Comparison of ENCODE assay signal across 10 cellular contexts in the genomic region with DNA sequence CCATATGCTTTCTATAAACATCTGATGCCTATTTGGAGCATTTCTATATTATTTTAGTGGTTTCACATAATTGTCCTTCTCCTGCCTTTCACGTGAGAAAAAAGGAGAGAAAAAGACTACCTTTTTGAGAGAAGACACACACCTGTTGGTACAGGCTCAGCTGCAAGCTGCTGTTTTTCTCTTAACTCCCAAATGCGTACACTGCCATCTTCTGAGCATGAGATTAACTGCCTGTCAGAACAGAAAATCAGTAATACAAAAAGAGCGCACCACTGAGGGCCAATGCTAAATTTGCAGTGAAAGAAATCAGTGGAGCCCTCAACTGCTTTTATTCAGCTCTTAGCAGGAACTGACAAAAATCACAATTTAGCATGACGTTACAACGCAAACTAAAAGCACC. TPM values are rescaled to one million over a fixed set of nuclear protein-coding genes. Genes with fewer than 3 reads are reported as not detected.
DNase-seq lines count a peak whose midpoint lies in the region; ATAC-seq and TF ChIP-seq lines count a peak whose summit lies in the region.
"Had no signal": no experiment of that assay in that cellular context is flagged by ENCODE, and none has a peak within 500 bp of the region (broad histone marks: within the 10 kb centered on the region; RNA-seq: fewer than 3 reads in every experiment).

No MANE protein-coding gene starts in this region.

- CTCF ChIA-PET in Caco-2 (lab: Charles Lee): interaction anchor here (0.6 to 1.9 kb wide), 13 partner anchors 11 to 350 kb away, joined by 3 to 14 read pairs (median 4); a partner anchor contains a TSS

- no peaks in the 10 kb centered on the region for H3K9me3 Mint-ChIP-seq in Caco-2 (ENCODE audit: unreplicated experiment)

- H3K27ac Mint-ChIP-seq in Caco-2 (ENCODE audit: unreplicated experiment): no peak overlapping the region

- H3K4me3 ChIP-seq in Caco-2 (ENCODE audit: low read depth, low read length) (no peak overlapping the region), RWPE2 (ENCODE audit: severe bottlenecking) (no peak overlapping the region), Peyer's patch (no peak overlapping the region)

- H3K36me3 ChIP-seq in Caco-2 (ENCODE audit: control insufficient read depth, insufficient read depth, low read length) (no peaks in the 10 kb centered on the region; the same call in 1 of the 2 replicates), RWPE2 (ENCODE audit: low read depth) (peaks cover 76% of the 10 kb centered on the region), Peyer's patch (peaks cover 0 to 15% (median 0%) of the 10 kb centered on the region in 3 donors)

- peak in 1 of 2 experiments; percentile 59 for DNase-seq in Caco-2
- peak; percentile 14 for DNase-seq in HT1080 (ENCODE audit: low read depth)
- no peak for DNase-seq in RWPE2 (ENCODE audit: low spot score)
- DNase-seq in left lobe of liver (ENCODE audit: low spot score): no peak
- no peak for DNase-seq in cortex of kidney (lab: John Stamatoyannopoulos, UW)
- no peak for DNase-seq in A172 (ENCODE audit: low spot score)
- DNase-seq in Peyer's patch: no peak
- no peak for DNase-seq in GM13976 (ENCODE audit: low spot score)
- DNase-seq: EL, MV-4-11 had no signal

- ATAC-seq in RWPE2 (ENCODE audit: low read depth) (no peak), left lobe of liver (peak; percentile 93)

- H3K27me3 Mint-ChIP-seq in Caco-2 (ENCODE audit: insufficient read depth, unreplicated experiment): no peaks in the 10 kb centered on the region

- H3K27ac ChIP-seq in RWPE2 (ENCODE audit: poor library complexity, severe bottlenecking): no peak overlapping the region
- no peak overlapping the region for H3K27ac ChIP-seq in Peyer's patch

- TF ChIP-seq POLR2A in Peyer's patch (IDR thresholded peaks at IDR 0.05): no peak

- H3K9me3 ChIP-seq in Caco-2 (no peaks in the 10 kb centered on the region), RWPE2 (ENCODE audit: severe bottlenecking) (no peaks in the 10 kb centered on the region), Peyer's patch (no peaks in the 10 kb centered on the region)

- POLR2A ChIA-PET in Caco-2 (lab: Charles Lee): no interaction called here

- no TSS peak for BruUV-seq in Caco-2 (replicated peaks; lab: Mats Ljungman, UMichigan)

- intact Hi-C loops in Caco-2 (cut with micrococcal nuclease; ENCODE audit: unreplicated experiment): loop anchor here (1.0 to 5.0 kb wide), 5 partner anchors 43 to 570 kb away; no protein-coding TSS in a partner anchor

- in situ Hi-C loops in GM13976 (cut with MboI; ENCODE audit: low sequenced_read_pairs, unreplicated experiment): no loop called here

- H3K4me1 Mint-ChIP-seq in Caco-2 (ENCODE audit: low read depth, unreplicated experiment): peaks cover 7% of the 10 kb centered on the region

- TF ChIP-seq CTCF in Caco-2 (IDR thresholded peaks at IDR 0.05; ENCODE audit: insufficient read depth in 1 of 2, low read depth in 1 of 2, low read length in 1 of 2, severe bottlenecking in 1 of 2, unreplicated experiment in 1 of 2) (peak; percentile 56 to 70), RWPE2 (IDR thresholded peaks at IDR 0.05; ENCODE audit: poor library complexity, severe bottlenecking) (peak; percentile 34), Peyer's patch (IDR thresholded peaks at IDR 0.05) (no peak), GM13976 (IDR thresholded peaks at IDR 0.05; ENCODE audit: borderline replicate concordance, control extremely low read depth, extremely low read depth, insufficient read depth, missing control alignments) (no peak)

- H3K4me3 Mint-ChIP-seq in Caco-2 (ENCODE audit: unreplicated experiment): no peak overlapping the region

- H3K27me3 ChIP-seq in Caco-2 (replicated peaks; ENCODE audit: control insufficient read depth, insufficient read depth, low read length) (no peaks in the 10 kb centered on the region), RWPE2 (ENCODE audit: insufficient read depth, poor library complexity, severe bottlenecking) (no peaks in the 10 kb centered on the region), Peyer's patch (no peaks in the 10 kb centered on the region)

- H3K36me3 Mint-ChIP-seq in Caco-2 (ENCODE audit: insufficient read depth, unreplicated experiment): peaks cover 28% of the 10 kb centered on the region

- H3K4me1 ChIP-seq in Caco-2: peaks cover 5% of the 10 kb centered on the region; the same call in 1 of the 2 replicates
- no peaks in the 10 kb centered on the region for H3K4me1 ChIP-seq in RWPE2 (ENCODE audit: insufficient read depth, poor library complexity, severe bottlenecking)
- no peaks in the 10 kb centered on the region for H3K4me1 ChIP-seq in Peyer's patch

RNA-seq across cellular contexts. Expression of a gene that starts 54.9 kb away (rescaled TPM):
- 64.1 and 66.2 TPM in 2 replicates for total RNA-seq in Caco-2 (2022)
- 36.2 and 44.1 TPM in 2 replicates for total RNA-seq in HT1080 (2014; rRNA removed; shearing (Covaris generic))
- polyA plus RNA-seq in HT1080 (2015; cell fraction: cytosol; rRNA removed): 60.4 and 63.8 TPM in 2 replicates
- 41.1 and 46.3 TPM in 2 replicates for polyA plus RNA-seq in HT1080 (2015; cell fraction: nucleus; rRNA removed)
- total RNA-seq in left lobe of liver: 14.5 TPM
- total RNA-seq in A172 (2014; rRNA removed; shearing (Covaris generic)): 95.9 and 155 TPM in 2 replicates
- total RNA-seq in Peyer's patch: 10 to 100 TPM; 11.7 to 49.5 (median 30.8) TPM

Comparison
In these comparisons a context has a peak if more than half of its experiments do, and no peak if none do; other contexts are left out.
1. CTCF ChIP-seq: peak in Caco-2 (2 of 2) and RWPE2 (single experiment); none in Peyer's patch (0 of 6) and GM13976 (single experiment).